ENCODE assay signal across 8 cellular contexts in the genomic region with DNA sequence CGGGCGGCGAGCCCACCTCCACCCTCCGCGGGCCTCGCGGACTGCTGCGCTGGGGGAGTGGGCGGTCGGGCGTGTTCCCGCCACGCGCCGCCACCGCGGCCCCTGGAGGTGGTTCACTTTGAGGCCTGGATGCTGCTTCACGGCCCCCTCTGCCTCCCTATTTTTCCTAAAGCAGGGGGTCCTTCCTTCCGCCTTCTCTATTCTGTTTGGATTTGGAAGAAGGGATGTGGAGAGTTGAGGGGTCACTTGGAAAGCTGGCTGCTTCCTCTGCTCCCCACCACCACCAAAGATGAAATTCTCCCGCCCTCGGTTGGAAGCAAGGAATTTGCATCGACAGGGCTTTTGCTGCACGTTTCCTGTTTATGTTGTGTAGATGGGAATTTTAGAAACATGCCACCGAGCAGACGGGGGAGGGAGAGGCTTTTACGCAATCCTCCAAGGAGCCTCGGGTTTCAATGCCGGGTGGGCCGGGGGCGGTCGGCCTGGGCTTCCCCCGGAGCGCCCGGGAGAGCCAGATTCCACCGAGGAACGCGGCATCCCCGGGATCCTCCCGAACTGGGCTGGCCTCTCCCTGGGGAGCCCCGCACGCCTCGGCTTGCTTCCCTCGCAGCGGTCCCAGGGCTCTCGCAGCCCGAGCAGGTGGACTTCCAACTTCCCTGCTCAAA.
A peak's percentile ranks its signal among the peaks of the same experiment; 100 is the strongest.
DNase-seq lines count a peak whose midpoint lies in the region; ATAC-seq lines count a peak whose summit lies in the region.

No MANE protein-coding gene starts in this region.

- no peaks in the 10 kb centered on the region for H3K9me3 Mint-ChIP-seq in stimulated activated naive B cell treated with anti-CD40 and anti-IgM and Interleukin-4, amounts not matched to agents 10 μg/mL and 1 μg/mL and 100 μg/mL, for 72 hours

- H3K4me1 Mint-ChIP-seq in stimulated activated naive B cell treated with anti-CD40 and anti-IgM and Interleukin-4, amounts not matched to agents 10 μg/mL and 1 μg/mL and 100 μg/mL, for 72 hours = peaks cover 32 to 57% of the 10 kb centered on the region in 2 donors

- H3K27me3 Mint-ChIP-seq in stimulated activated naive B cell treated with anti-CD40 and anti-IgM and Interleukin-4, amounts not matched to agents 10 μg/mL and 1 μg/mL and 100 μg/mL, for 72 hours = peaks cover 20 to 21% of the 10 kb centered on the region in 2 donors

- DNase-seq in DMS53 (lab: John Stamatoyannopoulos, UW) (peak; percentile 69), DMS53 treated with DMSO at 0.1 percent for 48 hours (lab: John Stamatoyannopoulos, UW; ENCODE audit: unreplicated experiment) (no peak), NCI-H69 (lab: John Stamatoyannopoulos, UW) (peak; percentile 68), cerebellar cortex (ENCODE audit: low spot score) (peak; percentile 65), kidney glomerular epithelial cell (lab: John Stamatoyannopoulos, UW) (peak; percentile 23), DMS153 treated with DMSO at 0.1 percent for 48 hours (lab: John Stamatoyannopoulos, UW; ENCODE audit: unreplicated experiment) (no peak)
- no peak for DNase-seq in stimulated activated naive B cell treated with anti-CD40 and anti-IgM and Interleukin-4, amounts not matched to agents 10 μg/mL and 1 μg/mL and 100 μg/mL, for 72 hours

- ATAC-seq in stimulated activated naive B cell treated with anti-CD40 and anti-IgM and Interleukin-4, amounts not matched to agents 10 μg/mL and 1 μg/mL and 100 μg/mL, for 72 hours (replicated peaks) = no peak
- no peak for ATAC-seq in HG03442 (IDR thresholded peaks at IDR 0.05; ENCODE audit: unreplicated experiment)

- H3K36me3 Mint-ChIP-seq in stimulated activated naive B cell treated with anti-CD40 and anti-IgM and Interleukin-4, amounts not matched to agents 10 μg/mL and 1 μg/mL and 100 μg/mL, for 72 hours = peaks cover 2 to 7% of the 10 kb centered on the region in 2 donors

- H3K4me3 Mint-ChIP-seq in stimulated activated naive B cell treated with anti-CD40 and anti-IgM and Interleukin-4, amounts not matched to agents 10 μg/mL and 1 μg/mL and 100 μg/mL, for 72 hours = peak overlapping the region; percentile 79 to 81

- H3K27ac Mint-ChIP-seq in stimulated activated naive B cell treated with anti-CD40 and anti-IgM and Interleukin-4, amounts not matched to agents 10 μg/mL and 1 μg/mL and 100 μg/mL, for 72 hours = peak overlapping the region; percentile 83

Comparison
In these comparisons a context has a peak if more than half of its experiments do, and no peak if none do; other contexts are left out.
1. DNase-seq: peak in DMS53 (single experiment), NCI-H69 (single experiment), cerebellar cortex (single experiment) and kidney glomerular epithelial cell (single experiment); none in DMS53 treated with DMSO at 0.1 percent for 48 hours (single experiment), stimulated activated naive B cell treated with anti-CD40 and anti-IgM and Interleukin-4, amounts not matched to agents 10 μg/mL and 1 μg/mL and 100 μg/mL, for 72 hours (single experiment) and DMS153 treated with DMSO at 0.1 percent for 48 hours (single experiment).